In genomic region chr10:46022978-46023702, GRCh38 we compare ENCODE assay signal across 8 cellular contexts. TPM values are rescaled to one million over a fixed set of nuclear protein-coding genes. Genes with fewer than 3 reads are reported as not detected.
DNase-seq lines count a peak whose midpoint lies in the region; ATAC-seq and TF ChIP-seq lines count a peak whose summit lies in the region.

No MANE protein-coding gene starts in this region.

- ATAC-seq in HG03442 (IDR thresholded peaks at IDR 0.05; ENCODE audit: unreplicated experiment), result peak; percentile 90

- peak overlapping the region; percentile 71 for H3K4me3 ChIP-seq in PC-9
- H3K4me3 ChIP-seq in esophagus squamous epithelium, result peak overlapping the region; percentile 50 to 85 (median 67)

- peaks cover 78% of the 10 kb centered on the region for H4K20me1 ChIP-seq in PC-9 (ENCODE audit: insufficient read depth)

- CTCF ChIA-PET in PC-9 (lab: Charles Lee), result interaction anchor here (0.7 kb wide), 1 partner anchor 44 kb away, joined by 4 read pairs; no protein-coding TSS in a partner anchor

- H3K27ac ChIP-seq in C4-2B, result peak overlapping the region; percentile 69
- peak overlapping the region; percentile 93 for H3K27ac ChIP-seq in PC-9
- peak overlapping the region; percentile 78 to 93 (median 91) for H3K27ac ChIP-seq in esophagus squamous epithelium

- intact Hi-C loops in PC-9 (cut with micrococcal nuclease; ENCODE audit: unreplicated experiment) (loop anchor here (5.0 to 10.0 kb wide), 3 partner anchors 41 to 558 kb away; no protein-coding TSS in a partner anchor), esophagus squamous epithelium (cut with DNase I) (no loop called here)

- H3K9me2 ChIP-seq in PC-9 (ENCODE audit: insufficient read depth), result no peaks in the 10 kb centered on the region

- 0 to 4% methylated on average over 7 to 17 of the region's 49 CpGs for WGBS in esophagus squamous epithelium, 2 donors

- peak; percentile 54 for TF ChIP-seq CTCF in C4-2B (conservative IDR thresholded peaks at IDR 0.05)
- TF ChIP-seq CTCF in PC-9 (conservative IDR thresholded peaks at IDR 0.05), result peak; percentile 43; the same call in 1 of the 2 replicates
- TF ChIP-seq CTCF in esophagus squamous epithelium (IDR thresholded peaks at IDR 0.05), result peak in 1 of 6 experiments; percentile 4

- peaks cover 40% of the 10 kb centered on the region for H3F3A ChIP-seq in PC-9 (ENCODE audit: insufficient read depth, low read depth)

- no peaks in the 10 kb centered on the region for H3K27me3 ChIP-seq in PC-9 (ENCODE audit: insufficient read depth, low read depth)
- no peaks in the 10 kb centered on the region for H3K27me3 ChIP-seq in esophagus squamous epithelium

- POLR2A ChIA-PET in PC-9 (lab: Charles Lee; ENCODE audit: unreplicated experiment), result interaction anchor here (0.6 to 0.9 kb wide), 3 partner anchors 19 to 1021 kb away, joined by 4 to 5 read pairs (median 5); no protein-coding TSS in a partner anchor

- DNase-seq in GM19240 (ENCODE audit: insufficient read length, low spot score), result peak; percentile 48
- DNase-seq in PC-9, result peak; percentile 91 to 97
- DNase-seq in activated T-cell treated with anti-CD3 and anti-CD28 coated beads, Interleukin-2, amount 50 U/mL, for 48 hours, result peak; percentile 87 to 91
- DNase-seq in esophagus squamous epithelium (lab: John Stamatoyannopoulos, UW), result peak; percentile 40
- DNase-seq in myocyte (ENCODE audit: low read depth), result peak; percentile 93
- peak; percentile 56 for DNase-seq in stimulated activated CD8-positive, alpha-beta memory T cell treated with anti-CD3 and anti-CD28 coated beads, Interleukin-7, amount 100 ng/mL, for 24 hours (ENCODE audit: low read depth)

- TSS peak; percentile 98 for BruUV-seq in PC-9 (replicated peaks; lab: Mats Ljungman, UMichigan)

- H3K4me1 ChIP-seq in PC-9 (replicated peaks; ENCODE audit: insufficient read depth) (peaks cover 41% of the 10 kb centered on the region), esophagus squamous epithelium (peaks cover 44 to 100% (median 70%) of the 10 kb centered on the region in 3 donors)

- H3K9me3 ChIP-seq in PC-9 (ENCODE audit: insufficient read depth, low read depth), result no peaks in the 10 kb centered on the region
- no peaks in the 10 kb centered on the region for H3K9me3 ChIP-seq in esophagus squamous epithelium

- H2AFZ ChIP-seq in PC-9, result peak overlapping the region; percentile 80

- peak in 2 of 4 donors; percentile 52 to 63 for TF ChIP-seq POLR2A in esophagus squamous epithelium (IDR thresholded peaks at IDR 0.05)

- H3K79me2 ChIP-seq in PC-9 (ENCODE audit: low read depth), result peaks cover 98% of the 10 kb centered on the region

- peak overlapping the region; percentile 97 for H3K4me2 ChIP-seq in PC-9

- H3K36me3 ChIP-seq in PC-9 (ENCODE audit: low read depth) (0 out of 2 replicates have a peak, but pooled peaks cover 15% of the 10 kb centered on the region), esophagus squamous epithelium (no peaks in the 10 kb centered on the region)

RNA-seq across cellular contexts. Expression of gene NCOA4, which starts 7.3 kb away (rescaled TPM):
- total RNA-seq in PC-9 (2021) (142 and 143 TPM in 2 replicates), esophagus squamous epithelium (100 to 1,000 TPM; 122 to 161 (median 141) TPM), myocyte (139 and 181 TPM in 2 replicates)
- 62.5 TPM for polyA plus RNA-seq in myocyte (2012)

RNA-seq across cellular contexts. Expression of gene MSMB, which starts 22.9 kb away (rescaled TPM):
- total RNA-seq in PC-9 (2021), result not detected in 2 replicates
- total RNA-seq in esophagus squamous epithelium, result 1 to 10 TPM in 1 of 4 donors, not detected in 3; 8.4 TPM
- not detected in 2 replicates for total RNA-seq in myocyte
- polyA plus RNA-seq in myocyte (2012), result not detected

RNA-seq across cellular contexts. Expression of gene TIMM23, which starts 50.9 kb away (rescaled TPM):
- total RNA-seq in PC-9 (2021) (64.9 and 82.4 TPM in 2 replicates), esophagus squamous epithelium (10 to 100 TPM; 43.1 to 80.5 (median 54.6) TPM), myocyte (103 and 124 TPM in 2 replicates)
- polyA plus RNA-seq in myocyte (2012), result 102 TPM

Comparison
In these comparisons a context has a peak if more than half of its experiments do, and no peak if none do; other contexts are left out.
1. Peak in every context shown above with its lines: DNase-seq, ATAC-seq, H3K4me3 ChIP-seq and H3K27ac ChIP-seq.
2. DNase-seq: peak in every context shown above with its lines; median percentile 94 in PC-9; 93 in myocyte; 89 in activated T-cell treated with anti-CD3 and anti-CD28 coated beads, Interleukin-2, amount 50 U/mL, for 48 hours; 56 in stimulated activated CD8-positive, alpha-beta memory T cell treated with anti-CD3 and anti-CD28 coated beads, Interleukin-7, amount 100 ng/mL, for 24 hours; 48 in GM19240; 40 in esophagus squamous epithelium.